9 cellular contexts compared by ENCODE assay signal in genomic region chr7:101728888-101729883, GRCh38.
A peak's percentile ranks its signal among the peaks of the same experiment; 100 is the strongest.
DNase-seq lines count a peak whose midpoint lies in the region; ATAC-seq and TF ChIP-seq lines count a peak whose summit lies in the region.
"Had no signal": no experiment of that assay in that cellular context is flagged by ENCODE, and none has a peak within 500 bp of the region (broad histone marks: within the 10 kb centered on the region; RNA-seq: fewer than 3 reads in every experiment).

No MANE protein-coding gene starts in this region.

- peaks cover 3% of the 10 kb centered on the region for H3K27me3 Mint-ChIP-seq in activated T-helper 17 cell treated with anti-CD3 and anti-CD28 coated beads, Interleukin-2, amount 50 U/mL, for 72 hours

- no peaks in the 10 kb centered on the region for H3K36me3 Mint-ChIP-seq in activated T-helper 17 cell treated with anti-CD3 and anti-CD28 coated beads, Interleukin-2, amount 50 U/mL, for 72 hours (ENCODE audit: low read depth)

- CTCF ChIA-PET in GM10248 (lab: Yijun Ruan, JAX): interaction anchor here (1.1 to 3.6 kb wide), 7 partner anchors 8 to 502 kb away, joined by 3 to 13 read pairs (median 4); no protein-coding TSS in a partner anchor

- H3K4me1 Mint-ChIP-seq in activated T-helper 17 cell treated with anti-CD3 and anti-CD28 coated beads, Interleukin-2, amount 50 U/mL, for 72 hours: no peaks in the 10 kb centered on the region

- H3K27ac Mint-ChIP-seq in activated T-helper 17 cell treated with anti-CD3 and anti-CD28 coated beads, Interleukin-2, amount 50 U/mL, for 72 hours: no peak overlapping the region

- TF ChIP-seq CTCF in GM10248 (IDR thresholded peaks at IDR 0.05; ENCODE audit: control extremely low read depth, extremely low read depth, low read depth, missing control alignments): no peak

- DNase-seq in HS-27A (ENCODE audit: low read depth): peak; percentile 64
- peak; percentile 56 for DNase-seq in SK-MEL-5 (ENCODE audit: low read depth, low spot score)
- DNase-seq in fibroblast of the conjunctiva (ENCODE audit: low read depth): peak; percentile 40
- DNase-seq in stromal cell of bone marrow (ENCODE audit: low read depth): peak; percentile 65
- no peak for DNase-seq in GM10248 (ENCODE audit: extremely low spot score)
- DNase-seq: H7 had no signal

- in situ Hi-C loops in SK-MEL-5 (cut with HindIII; ENCODE audit: low pct_unique_long_range_greater_than_20kb, low sequenced_read_pairs): no loop called here

- no peak overlapping the region for H3K4me3 Mint-ChIP-seq in activated T-helper 17 cell treated with anti-CD3 and anti-CD28 coated beads, Interleukin-2, amount 50 U/mL, for 72 hours

- POLR2A ChIA-PET in GM10248 (lab: Yijun Ruan, JAX): interaction anchor here (0.6 kb wide), 1 partner anchor 103 kb away, joined by 4 read pairs; no protein-coding TSS in a partner anchor

- no peak for ATAC-seq in GM21381 (IDR thresholded peaks at IDR 0.05; ENCODE audit: unreplicated experiment)
- ATAC-seq in activated T-helper 17 cell treated with anti-CD3 and anti-CD28 coated beads, Interleukin-2, amount 50 U/mL, for 72 hours (replicated peaks): no peak
- ATAC-seq in HG03139 (IDR thresholded peaks at IDR 0.05; ENCODE audit: unreplicated experiment): no peak

- H3K9me3 Mint-ChIP-seq in activated T-helper 17 cell treated with anti-CD3 and anti-CD28 coated beads, Interleukin-2, amount 50 U/mL, for 72 hours: no peaks in the 10 kb centered on the region
